Comparison of ENCODE assay signal across 8 cellular contexts in the genomic region with DNA sequence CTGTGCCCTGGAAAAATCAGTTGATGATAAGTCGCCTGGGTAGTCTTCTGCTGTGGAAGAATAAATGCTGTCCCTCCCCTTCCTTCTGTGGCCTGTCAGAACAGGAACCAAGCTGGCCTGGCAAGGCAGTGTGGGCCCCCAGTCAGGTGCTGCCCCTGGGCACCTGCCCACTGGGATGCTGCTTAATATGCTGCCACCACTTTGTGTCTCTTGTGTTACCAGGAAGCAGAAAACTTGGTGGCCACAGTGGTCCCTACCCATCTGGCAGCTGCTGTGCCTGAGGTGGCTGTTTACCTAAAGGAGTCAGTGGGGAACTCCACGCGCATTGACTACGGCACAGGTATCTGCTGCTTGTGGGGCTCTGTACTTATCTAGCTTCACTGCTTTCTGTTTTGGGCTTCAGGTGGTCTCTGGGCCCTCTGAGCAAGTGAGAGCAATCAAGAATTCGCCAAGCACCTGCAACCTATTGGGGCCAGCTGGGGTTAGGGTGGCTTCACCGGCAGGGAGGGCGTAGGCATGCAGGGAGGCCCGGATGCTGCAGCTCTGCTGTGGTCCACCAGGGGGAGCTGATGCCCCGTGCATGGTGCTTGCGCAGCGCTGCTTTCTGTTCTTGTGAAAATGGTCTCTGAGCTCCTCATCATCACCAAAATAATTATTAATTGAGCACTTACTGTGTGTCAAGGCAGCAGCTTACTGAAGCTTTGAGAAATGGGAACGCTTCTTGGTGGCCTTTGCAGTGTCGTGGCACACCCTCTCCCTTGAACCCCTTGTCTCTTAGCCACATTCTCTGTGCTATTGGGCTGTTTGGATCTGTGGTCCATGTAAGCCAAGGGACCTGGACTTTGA. TPM values are rescaled to one million over a fixed set of nuclear protein-coding genes. Genes with fewer than 3 reads are reported as not detected.
DNase-seq lines count a peak whose midpoint lies in the region; ATAC-seq and TF ChIP-seq lines count a peak whose summit lies in the region.

No MANE protein-coding gene starts in this region.

- no peaks in the 10 kb centered on the region for H3K27me3 ChIP-seq in breast epithelium

- H3K4me3 ChIP-seq in breast epithelium = no peak overlapping the region

- H3K27ac ChIP-seq in breast epithelium = no peak overlapping the region

- TF ChIP-seq POLR2A in breast epithelium (IDR thresholded peaks at IDR 0.05) = no peak

- peak; percentile 99 for TF ChIP-seq CTCF in AG09319 (IDR thresholded peaks at IDR 0.05; ENCODE audit: low read depth, low read length)
- peak; percentile 94 to 98 (median 97) for TF ChIP-seq CTCF in breast epithelium (IDR thresholded peaks at IDR 0.05)

- intact Hi-C loops in breast epithelium (cut with DNase I; ENCODE audit: low total_unique reads) = no loop called here

- no peak for DNase-seq in AG09319 (ENCODE audit: extremely low read depth, low read depth)
- peak; percentile 86 for DNase-seq in GM19238 (ENCODE audit: insufficient read length, low spot score)
- DNase-seq in NCI-H1436 (lab: John Stamatoyannopoulos, UW) = peak; percentile 60
- peak; percentile 68 to 80 (median 75) for DNase-seq in activated CD4-positive, CD25-positive, alpha-beta regulatory T cell (lab: John Stamatoyannopoulos, UW)
- DNase-seq in breast epithelium (ENCODE audit: low spot score in 2 of 2) = peak; percentile 59 to 78
- peak; percentile 66 for DNase-seq in kidney glomerular epithelial cell (lab: John Stamatoyannopoulos, UW)
- peak; percentile 75 for DNase-seq in stimulated activated CD4-positive, alpha-beta T cell treated with anti-CD3 and anti-CD28 coated beads, Interleukin-2, amount 100 ng/mL, for 4 hours (ENCODE audit: low read depth)

- no peaks in the 10 kb centered on the region for H3K4me1 ChIP-seq in breast epithelium

- no peaks in the 10 kb centered on the region for H3K9me3 ChIP-seq in breast epithelium

- no peaks in the 10 kb centered on the region for H3K36me3 ChIP-seq in breast epithelium

- ATAC-seq in HG03135 (IDR thresholded peaks at IDR 0.05; ENCODE audit: unreplicated experiment) = no peak

RNA-seq across cellular contexts. Expression of gene PTPA, which starts 20.3 kb away (rescaled TPM):
- total RNA-seq in breast epithelium = 10 to 100 TPM; 34.2 to 83.4 (median 71.1) TPM

RNA-seq across cellular contexts. Expression of gene CRAT, which starts 20.9 kb away (rescaled TPM):
- 10 to 100 TPM; 18.7 to 74.7 (median 35.7) TPM for total RNA-seq in breast epithelium

RNA-seq across cellular contexts. Expression of gene IER5L, which starts 46.5 kb away (rescaled TPM):
- 10 to 100 TPM in 2 of 3 donors, 1 to 10 TPM in 1; 4.3 to 18.4 (median 18.1) TPM for total RNA-seq in breast epithelium

RNA-seq across cellular contexts. Expression of gene DOLPP1, which starts 50.6 kb away (rescaled TPM):
- total RNA-seq in breast epithelium = 1 to 10 TPM; 5.6 to 9.2 (median 8.6) TPM
